Comparison of ENCODE assay signal across 21 cellular contexts in the genomic region with DNA sequence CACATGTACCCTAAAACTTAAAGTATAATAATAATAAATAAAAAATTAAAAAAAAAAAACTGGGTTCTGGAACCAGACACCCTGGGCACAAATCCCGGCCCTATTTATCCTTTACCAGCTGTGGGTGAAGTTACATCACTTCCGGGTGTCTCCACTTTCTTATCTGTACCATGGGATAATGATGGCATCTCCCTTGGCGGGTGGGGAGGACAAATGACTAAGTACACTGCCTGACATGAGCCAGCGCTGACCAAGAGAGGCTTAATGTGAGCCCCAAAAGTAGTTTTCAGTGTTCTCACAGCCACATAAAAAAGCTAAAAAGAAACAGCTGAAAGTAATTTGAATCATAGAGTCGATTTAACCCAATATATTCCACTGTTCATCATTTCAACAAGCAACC.
"Had no signal": no experiment of that assay in that cellular context is flagged by ENCODE, and none has a peak within 500 bp of the region (broad histone marks: within the 10 kb centered on the region; RNA-seq: fewer than 3 reads in every experiment).

No MANE protein-coding gene starts in this region.

- H3K4me1 ChIP-seq: ascending aorta, suprapubic skin, transverse colon, uterus had no signal

- H3K4me3 ChIP-seq: ascending aorta, coronary artery, hepatocyte, lung, skin epidermis, suprapubic skin, transverse colon, uterus had no signal

- DNase-seq: activated CD4-positive, alpha-beta T cell treated with anti-CD3 and anti-CD28 coated beads, Interleukin-2, amount 10 ng/mL, durations not matched to agents 7 days and 5 days; activated CD8-positive, alpha-beta T cell treated with anti-CD3 and anti-CD28 coated beads, Interleukin-2, amount 10 ng/mL, durations not matched to agents 7 days and 5 days; activated naive CD4-positive, alpha-beta T cell treated with anti-CD3 and anti-CD28 coated beads, Interleukin-2, amount 50 U/mL, for 16 hours; activated T-cell treated with anti-CD3 and anti-CD28 coated beads, Interleukin-2, amount 50 U/mL, for 4 hours; islet precursor cell; midbrain; nephron progenitor cell; nucleus accumbens; stimulated activated CD4-positive, alpha-beta T cell treated with anti-CD3 and anti-CD28 coated beads, Interleukin-15, amount 100 ng/mL, for 24 hours; stimulated activated CD4-positive, alpha-beta T cell treated with anti-CD3 and anti-CD28 coated beads, Interleukin-2, amount 100 ng/mL, for 48 hours; T-helper 1 cell; T-helper 9 cell; transverse colon; uterus had no signal

- H3K27ac ChIP-seq: ascending aorta, coronary artery, hepatocyte, skin epidermis, suprapubic skin, transverse colon, uterus had no signal

- H3K27me3 ChIP-seq: ascending aorta, hepatocyte, suprapubic skin, transverse colon had no signal

- H3K36me3 ChIP-seq: ascending aorta, suprapubic skin, transverse colon, uterus had no signal

- FAIRE-seq: endometrium had no signal

- H3K9me3 ChIP-seq: ascending aorta, suprapubic skin, transverse colon, uterus had no signal

- ATAC-seq: activated CD8-positive, alpha-beta T cell treated with anti-CD3 and anti-CD28 coated beads, Interleukin-2, amount 10 ng/mL, durations not matched to agents 7 days and 5 days; activated T-cell treated with anti-CD3 and anti-CD28 coated beads, Interleukin-2, amount 50 U/mL, for 4 hours had no signal
